Comparison of ENCODE assay signal across 12 cellular contexts in genomic region chr5:142070000-142070399, GRCh38. TPM values are rescaled to one million over a fixed set of nuclear protein-coding genes. Genes with fewer than 3 reads are reported as not detected.
DNase-seq lines count a peak whose midpoint lies in the region; ATAC-seq and TF ChIP-seq lines count a peak whose summit lies in the region.
"Had no signal": no experiment of that assay in that cellular context is flagged by ENCODE, and none has a peak within 500 bp of the region (broad histone marks: within the 10 kb centered on the region; RNA-seq: fewer than 3 reads in every experiment).

No MANE protein-coding gene starts in this region.

- H3K36me3 ChIP-seq in cardiac muscle cell: no peaks in the 10 kb centered on the region
- H3K36me3 ChIP-seq in left ventricle myocardium inferior: no peaks in the 10 kb centered on the region
- H3K36me3 ChIP-seq in neuronal stem cell (replicated peaks in 1 of 2; ENCODE audit: control insufficient read depth in 2 of 2, insufficient read depth in 2 of 2, low read length in 2 of 2): no peaks in the 10 kb centered on the region
- H3K36me3 ChIP-seq in A673 (ENCODE audit: insufficient read depth, low read length, poor library complexity, severe bottlenecking): no peaks in the 10 kb centered on the region
- H3K36me3 ChIP-seq: BLaER1 had no signal

- H3K27me3 ChIP-seq in cardiac muscle cell (no peaks in the 10 kb centered on the region), left ventricle myocardium inferior (ENCODE audit: low read depth) (no peaks in the 10 kb centered on the region), neuronal stem cell (ENCODE audit: control insufficient read depth in 3 of 3, insufficient read depth in 3 of 3, low read depth in 1 of 3, low read length in 3 of 3) (no peaks in the 10 kb centered on the region), A673 (replicated peaks; ENCODE audit: insufficient read depth, low read depth, low read length, poor library complexity) (no peaks in the 10 kb centered on the region)
- H3K27me3 ChIP-seq: BLaER1 had no signal

- no peaks in the 10 kb centered on the region for H3K9me3 ChIP-seq in cardiac muscle cell (ENCODE audit: low read depth)
- H3K9me3 ChIP-seq in left ventricle myocardium inferior (replicated peaks): no peaks in the 10 kb centered on the region
- H3K9me3 ChIP-seq in T-helper 17 cell (ENCODE audit: control insufficient read depth, low read length, poor library complexity, severe bottlenecking): no peaks in the 10 kb centered on the region
- H3K9me3 ChIP-seq in neuronal stem cell (replicated peaks in 1 of 2; ENCODE audit: control insufficient read depth in 2 of 2, insufficient read depth in 1 of 2, low read depth in 1 of 2, low read length in 2 of 2): no peaks in the 10 kb centered on the region
- no peaks in the 10 kb centered on the region for H3K9me3 ChIP-seq in A673 (ENCODE audit: low read depth, low read length, poor library complexity, severe bottlenecking)
- H3K9me3 ChIP-seq: BLaER1 had no signal

- H3K4ac ChIP-seq in neuronal stem cell (ENCODE audit: low read length): no peak overlapping the region

- H2BK5ac ChIP-seq in neuronal stem cell (ENCODE audit: low read length): no peak overlapping the region

- H3K36me3 Mint-ChIP-seq in T-helper 17 cell (ENCODE audit: low read depth): peaks cover 3% of the 10 kb centered on the region
- H3K36me3 Mint-ChIP-seq: CD4-positive, CD25-positive, alpha-beta regulatory T cell had no signal

- H4K8ac ChIP-seq in neuronal stem cell (ENCODE audit: low read depth, low read length): no peak overlapping the region

- H3K27ac ChIP-seq in cardiac muscle cell (peak overlapping the region; percentile 49), left ventricle myocardium inferior (replicated peaks) (no peak overlapping the region), neuronal stem cell (replicated peaks; ENCODE audit: low read length) (no peak overlapping the region), A673 (ENCODE audit: low read depth, low read length, poor library complexity, severe bottlenecking) (no peak overlapping the region)
- H3K27ac ChIP-seq: BLaER1 had no signal

- ATAC-seq in T-helper 17 cell: no peak

- no peak overlapping the region for H3K4me3 Mint-ChIP-seq in T-helper 17 cell
- H3K4me3 Mint-ChIP-seq: CD4-positive, CD25-positive, alpha-beta regulatory T cell; IgD-negative memory B cell had no signal

- WGBS in neuronal stem cell (ENCODE audit: extremely low coverage in 2 of 2, insufficient read length in 2 of 2, insufficient replicate concordance in 1 of 2), 2 donors: no CpG with 5 or more reads among the region's 1 CpG

- H2AFZ ChIP-seq in neuronal stem cell (ENCODE audit: low read length): peak overlapping the region; percentile 47

- H3K4me3 ChIP-seq in cardiac muscle cell (no peak overlapping the region), left ventricle myocardium inferior (no peak overlapping the region), neuronal stem cell (ENCODE audit: low read length in 2 of 2) (no peak overlapping the region), A673 (ENCODE audit: low read depth, low read length, poor library complexity, severe bottlenecking) (no peak overlapping the region)
- H3K4me3 ChIP-seq: BLaER1 had no signal

- POLR2A ChIA-PET in A673 (lab: Charles Lee; ENCODE audit: low non-redundant PET): no interaction called here

- no peak overlapping the region for H2AK5ac ChIP-seq in neuronal stem cell (ENCODE audit: low read depth, low read length)

- H3K9ac ChIP-seq in neuronal stem cell (ENCODE audit: low read depth, low read length, poor library complexity): no peak overlapping the region
- H3K9ac ChIP-seq: BLaER1 had no signal

- no peak overlapping the region for H2BK120ac ChIP-seq in neuronal stem cell (ENCODE audit: low read depth, low read length)

- CTCF ChIA-PET in A673 (lab: Charles Lee): no interaction called here

- TF ChIP-seq CTCF in cardiac muscle cell (IDR thresholded peaks at IDR 0.05; ENCODE audit: low read depth, low read length): no peak
- TF ChIP-seq CTCF in left ventricle myocardium inferior (IDR thresholded peaks at IDR 0.05; ENCODE audit: borderline replicate concordance): no peak
- TF ChIP-seq CTCF in A673 (conservative IDR thresholded peaks at IDR 0.05; ENCODE audit: low read depth, low read length): no peak

- DNase-seq in cardiac muscle cell (ENCODE audit: low read depth in 1 of 2, low spot score in 1 of 2) (peak in 1 of 2 donors; percentile 40), left ventricle myocardium inferior (no peak), T-helper 17 cell (no peak), neuronal stem cell (ENCODE audit: low spot score) (no peak), A673 (ENCODE audit: low spot score) (no peak), activated gamma-delta T cell (lab: John Stamatoyannopoulos, UW) (no peak), retina (no peak)
- DNase-seq: DMS53, GF-D8 had no signal

- BruUV-seq in A673 (replicated peaks; lab: Mats Ljungman, UMichigan): no TSS peak

- H3K4me2 ChIP-seq in neuronal stem cell (ENCODE audit: insufficient read depth, low read length, poor library complexity, severe bottlenecking): no peak overlapping the region
- H3K4me2 ChIP-seq: BLaER1 had no signal

- H3K4me1 ChIP-seq in cardiac muscle cell (ENCODE audit: low read depth) (peaks cover 23% of the 10 kb centered on the region), left ventricle myocardium inferior (no peaks in the 10 kb centered on the region), neuronal stem cell (ENCODE audit: control insufficient read depth in 2 of 2, insufficient read depth in 1 of 2, low read depth in 1 of 2, low read length in 2 of 2) (peaks cover 7 to 23% of the 10 kb centered on the region in 2 donors), A673 (ENCODE audit: insufficient read depth, low read length, poor library complexity, severe bottlenecking) (no peaks in the 10 kb centered on the region)

- H3K23ac ChIP-seq in neuronal stem cell (ENCODE audit: low read depth, low read length, poor library complexity): no peak overlapping the region

- no peaks in the 10 kb centered on the region for H3K79me1 ChIP-seq in neuronal stem cell (ENCODE audit: low read depth, low read length)

- peak overlapping the region; percentile 27 for H3K27ac Mint-ChIP-seq in T-helper 17 cell
- H3K27ac Mint-ChIP-seq: IgD-negative memory B cell had no signal

- H3K14ac ChIP-seq in neuronal stem cell (ENCODE audit: low read length): no peak overlapping the region

- peaks cover 10% of the 10 kb centered on the region for H3K4me1 Mint-ChIP-seq in T-helper 17 cell

- H2BK15ac ChIP-seq in neuronal stem cell (ENCODE audit: low read length): no peak overlapping the region

- peaks cover 7% of the 10 kb centered on the region for H3K27me3 Mint-ChIP-seq in T-helper 17 cell

- H3K18ac ChIP-seq in neuronal stem cell (ENCODE audit: low read length): no peak overlapping the region

- intact Hi-C loops in left ventricle myocardium inferior (cut with micrococcal nuclease): no loop called here
- intact Hi-C loops in A673 (cut with micrococcal nuclease; ENCODE audit: unreplicated experiment): no loop called here

- H4K91ac ChIP-seq in neuronal stem cell (ENCODE audit: low read depth, low read length, poor library complexity): no peak overlapping the region

- no peak overlapping the region for H2BK12ac ChIP-seq in neuronal stem cell (ENCODE audit: low read length)

RNA-seq across cellular contexts. Expression of gene NDFIP1, which starts 38.6 kb away (rescaled TPM):
- 83.5 and 134 TPM in 2 replicates for total RNA-seq in cardiac muscle cell
- 78.0 and 84.9 TPM in 2 replicates for polyA plus RNA-seq in cardiac muscle cell
- total RNA-seq in left ventricle myocardium inferior: 62.1 TPM
- total RNA-seq in T-helper 17 cell: 10 to 100 TPM; 89.6 to 92.9 TPM
- polyA plus RNA-seq in neuronal stem cell (2013, experiment 1 of 2): 29.0 TPM
- 29.1 TPM for polyA plus RNA-seq in neuronal stem cell (2013, experiment 2 of 2)
- 47.6 and 49.3 TPM in 2 replicates for total RNA-seq in A673 (2021)

RNA-seq across cellular contexts. Expression of gene GNPDA1, which starts 57.2 kb away (rescaled TPM):
- total RNA-seq in cardiac muscle cell: 25.8 and 40.6 TPM in 2 replicates
- polyA plus RNA-seq in cardiac muscle cell: 47.6 and 67.7 TPM in 2 replicates
- total RNA-seq in left ventricle myocardium inferior: 24.3 TPM
- total RNA-seq in T-helper 17 cell: 10 to 100 TPM in 1 of 2 donors, 1 to 10 TPM in 1; 9.5 to 13.2 TPM
- polyA plus RNA-seq in neuronal stem cell (2013, experiment 1 of 2): 83.7 TPM
- 84.0 TPM for polyA plus RNA-seq in neuronal stem cell (2013, experiment 2 of 2)
- 46.7 and 52.4 TPM in 2 replicates for total RNA-seq in A673 (2021)
